Comparison of ENCODE assay signal across 1 cellular context in the genomic region with DNA sequence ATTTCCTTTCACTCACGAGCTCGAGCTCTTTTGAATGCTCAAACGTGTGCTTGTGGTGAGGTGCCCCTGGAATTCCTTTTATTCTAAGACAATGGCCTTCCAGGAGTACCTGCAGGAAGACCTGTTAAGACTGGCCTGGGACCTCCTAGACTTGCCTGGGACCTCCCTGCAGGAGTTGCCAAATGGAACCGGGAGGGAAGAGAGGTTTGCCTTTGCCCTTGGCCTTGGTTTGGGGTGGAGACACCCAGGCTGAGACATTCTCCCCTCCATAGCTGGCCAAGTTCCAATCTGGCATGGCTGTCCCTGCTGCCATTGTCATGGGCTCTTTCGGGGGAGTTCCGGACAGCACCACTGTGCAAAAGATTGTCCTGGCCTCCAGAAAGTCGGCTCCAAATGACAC.
TF ChIP-seq lines count a peak whose summit lies in the region.

No MANE protein-coding gene starts in this region.

TF ChIP-seq in GM23338, 12 proteins besides CTCF, POLR2A, EP300 and RAD21 (continued from another document):
- TF ChIP-seq, protein P1, sequence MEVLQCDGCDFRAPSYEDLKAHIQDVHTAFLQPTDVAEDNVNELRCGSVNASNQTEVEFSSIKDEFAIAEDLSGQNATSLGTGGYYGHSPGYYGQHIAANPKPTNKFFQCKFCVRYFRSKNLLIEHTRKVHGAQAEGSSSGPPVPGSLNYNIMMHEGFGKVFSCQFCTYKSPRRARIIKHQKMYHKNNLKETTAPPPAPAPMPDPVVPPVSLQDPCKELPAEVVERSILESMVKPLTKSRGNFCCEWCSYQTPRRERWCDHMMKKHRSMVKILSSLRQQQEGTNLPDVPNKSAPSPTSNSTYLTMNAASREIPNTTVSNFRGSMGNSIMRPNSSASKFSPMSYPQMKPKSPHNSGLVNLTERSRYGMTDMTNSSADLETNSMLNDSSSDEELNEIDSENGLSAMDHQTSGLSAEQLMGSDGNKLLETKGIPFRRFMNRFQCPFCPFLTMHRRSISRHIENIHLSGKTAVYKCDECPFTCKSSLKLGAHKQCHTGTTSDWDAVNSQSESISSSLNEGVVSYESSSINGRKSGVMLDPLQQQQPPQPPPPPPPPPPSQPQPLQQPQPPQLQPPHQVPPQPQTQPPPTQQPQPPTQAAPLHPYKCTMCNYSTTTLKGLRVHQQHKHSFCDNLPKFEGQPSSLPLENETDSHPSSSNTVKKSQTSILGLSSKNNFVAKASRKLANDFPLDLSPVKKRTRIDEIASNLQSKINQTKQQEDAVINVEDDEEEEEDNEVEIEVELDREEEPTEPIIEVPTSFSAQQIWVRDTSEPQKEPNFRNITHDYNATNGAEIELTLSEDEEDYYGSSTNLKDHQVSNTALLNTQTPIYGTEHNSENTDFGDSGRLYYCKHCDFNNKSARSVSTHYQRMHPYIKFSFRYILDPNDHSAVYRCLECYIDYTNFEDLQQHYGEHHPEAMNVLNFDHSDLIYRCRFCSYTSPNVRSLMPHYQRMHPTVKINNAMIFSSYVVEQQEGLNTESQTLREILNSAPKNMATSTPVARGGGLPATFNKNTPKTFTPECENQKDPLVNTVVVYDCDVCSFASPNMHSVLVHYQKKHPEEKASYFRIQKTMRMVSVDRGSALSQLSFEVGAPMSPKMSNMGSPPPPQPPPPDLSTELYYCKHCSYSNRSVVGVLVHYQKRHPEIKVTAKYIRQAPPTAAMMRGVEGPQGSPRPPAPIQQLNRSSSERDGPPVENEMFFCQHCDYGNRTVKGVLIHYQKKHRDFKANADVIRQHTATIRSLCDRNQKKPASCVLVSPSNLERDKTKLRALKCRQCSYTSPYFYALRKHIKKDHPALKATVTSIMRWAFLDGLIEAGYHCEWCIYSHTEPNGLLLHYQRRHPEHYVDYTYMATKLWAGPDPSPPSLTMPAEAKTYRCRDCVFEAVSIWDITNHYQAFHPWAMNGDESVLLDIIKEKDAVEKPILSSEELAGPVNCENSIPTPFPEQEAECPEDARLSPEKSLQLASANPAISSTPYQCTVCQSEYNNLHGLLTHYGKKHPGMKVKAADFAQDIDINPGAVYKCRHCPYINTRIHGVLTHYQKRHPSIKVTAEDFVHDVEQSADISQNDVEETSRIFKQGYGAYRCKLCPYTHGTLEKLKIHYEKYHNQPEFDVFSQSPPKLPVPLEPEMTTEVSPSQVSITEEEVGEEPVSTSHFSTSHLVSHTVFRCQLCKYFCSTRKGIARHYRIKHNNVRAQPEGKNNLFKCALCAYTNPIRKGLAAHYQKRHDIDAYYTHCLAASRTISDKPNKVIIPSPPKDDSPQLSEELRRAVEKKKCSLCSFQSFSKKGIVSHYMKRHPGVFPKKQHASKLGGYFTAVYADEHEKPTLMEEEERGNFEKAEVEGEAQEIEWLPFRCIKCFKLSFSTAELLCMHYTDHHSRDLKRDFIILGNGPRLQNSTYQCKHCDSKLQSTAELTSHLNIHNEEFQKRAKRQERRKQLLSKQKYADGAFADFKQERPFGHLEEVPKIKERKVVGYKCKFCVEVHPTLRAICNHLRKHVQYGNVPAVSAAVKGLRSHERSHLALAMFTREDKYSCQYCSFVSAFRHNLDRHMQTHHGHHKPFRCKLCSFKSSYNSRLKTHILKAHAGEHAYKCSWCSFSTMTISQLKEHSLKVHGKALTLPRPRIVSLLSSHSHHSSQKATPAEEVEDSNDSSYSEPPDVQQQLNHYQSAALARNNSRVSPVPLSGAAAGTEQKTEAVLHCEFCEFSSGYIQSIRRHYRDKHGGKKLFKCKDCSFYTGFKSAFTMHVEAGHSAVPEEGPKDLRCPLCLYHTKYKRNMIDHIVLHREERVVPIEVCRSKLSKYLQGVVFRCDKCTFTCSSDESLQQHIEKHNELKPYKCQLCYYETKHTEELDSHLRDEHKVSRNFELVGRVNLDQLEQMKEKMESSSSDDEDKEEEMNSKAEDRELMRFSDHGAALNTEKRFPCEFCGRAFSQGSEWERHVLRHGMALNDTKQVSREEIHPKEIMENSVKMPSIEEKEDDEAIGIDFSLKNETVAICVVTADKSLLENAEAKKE (CRISPR knock-in tag; IDR thresholded peaks at IDR 0.05): peak; percentile 71; the same call in 1 of the 2 replicates
